In the genomic region with DNA sequence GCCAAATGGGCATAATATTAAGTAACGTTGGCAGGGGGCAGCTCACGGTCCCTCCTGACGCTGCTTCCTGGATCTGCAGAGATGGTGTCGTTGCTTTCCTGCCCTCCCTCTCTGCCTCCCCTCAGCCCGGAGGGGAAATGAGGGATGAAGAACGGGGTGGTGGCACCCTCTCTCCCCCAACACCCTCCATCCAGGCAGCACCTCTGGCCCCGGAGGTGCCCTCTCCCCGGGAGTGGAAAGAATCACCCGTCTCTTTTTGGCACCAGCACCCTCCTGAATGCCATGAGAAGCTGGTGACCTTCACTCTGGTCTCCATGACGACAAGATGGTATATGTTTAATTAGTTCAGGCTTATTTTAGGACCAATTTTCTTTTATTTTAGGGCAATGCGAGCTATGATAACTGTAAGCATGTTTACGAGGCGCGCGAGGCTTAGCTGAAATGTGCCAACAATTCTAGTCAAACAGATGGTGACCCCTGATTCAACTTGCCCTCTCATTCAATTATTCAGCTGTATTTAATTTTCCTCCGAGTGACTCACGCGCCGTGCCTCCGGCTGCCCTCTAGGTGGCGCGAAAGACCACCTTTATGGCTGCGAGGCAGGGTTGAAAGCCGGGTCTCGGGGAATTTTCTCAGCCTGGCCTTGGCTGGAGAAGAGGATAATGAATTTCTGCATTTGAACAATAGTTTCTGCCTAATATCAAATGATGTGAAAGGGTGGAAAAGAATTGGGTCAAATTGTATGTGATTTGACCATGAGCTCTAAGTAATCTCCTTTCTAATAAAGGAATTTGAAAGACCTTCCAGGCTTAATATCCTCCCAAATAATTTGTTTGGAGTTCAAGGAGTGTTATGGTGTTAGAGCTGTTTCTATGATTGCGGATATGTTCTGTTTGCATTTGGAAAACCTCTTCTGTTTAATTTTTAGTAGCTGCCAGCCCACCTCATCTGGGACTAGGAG, we compare ENCODE assay signal across 8 cellular contexts.
DNase-seq lines count a peak whose midpoint lies in the region; ATAC-seq, FAIRE-seq and TF ChIP-seq lines count a peak whose summit lies in the region.

No MANE protein-coding gene starts in this region.

- H3K4me3 ChIP-seq in A673 (ENCODE audit: low read depth, low read length, poor library complexity, severe bottlenecking) (no peak overlapping the region), left lung (no peak overlapping the region)

- no peak for FAIRE-seq in GM12892 (lab: Jason Lieb, UNC)

- H3K9me3 ChIP-seq in A673 (ENCODE audit: low read depth, low read length, poor library complexity, severe bottlenecking) (no peaks in the 10 kb centered on the region), left lung (no peaks in the 10 kb centered on the region)

- H3K27me3 ChIP-seq in A673 (replicated peaks; ENCODE audit: insufficient read depth, low read depth, low read length, poor library complexity) (no peaks in the 10 kb centered on the region), left lung (peaks cover 0 to 75% of the 10 kb centered on the region in 2 donors)

- TF ChIP-seq POLR2A in GM12892 (IDR thresholded peaks at IDR 0.05; ENCODE audit: low read depth, low read length) = no peak

- no peaks in the 10 kb centered on the region for H3K36me3 ChIP-seq in A673 (ENCODE audit: insufficient read depth, low read length, poor library complexity, severe bottlenecking)
- no peaks in the 10 kb centered on the region for H3K36me3 ChIP-seq in left lung

- H3K4me1 ChIP-seq in A673 (ENCODE audit: insufficient read depth, low read length, poor library complexity, severe bottlenecking) = peaks cover 25% of the 10 kb centered on the region
- no peaks in the 10 kb centered on the region for H3K4me1 ChIP-seq in left lung

- DNase-seq in A673 (ENCODE audit: low spot score) = peak; percentile 86
- peak; percentile 57 for DNase-seq in GM12892 (ENCODE audit: insufficient read length)
- peak; percentile 94 for DNase-seq in NCI-H2227 treated with DMSO at 0.1 percent for 48 hours (lab: John Stamatoyannopoulos, UW)
- peak; percentile 30 to 44 for DNase-seq in activated CD4-positive, alpha-beta T cell treated with anti-CD3 and anti-CD28 coated beads for 24 hours (ENCODE audit: low read depth in 2 of 2)
- peak; percentile 81 for DNase-seq in dedifferentiated amniotic fluid mesenchymal stem cell (ENCODE audit: extremely low spot score)
- DNase-seq in left lung = peak; percentile 61 to 81
- DNase-seq in stimulated activated CD4-positive, alpha-beta T cell treated with anti-CD3 and anti-CD28 coated beads, Interleukin-4, amount 100 ng/mL, for 4 hours = peak; percentile 27 to 45

- H3K27ac ChIP-seq in A673 (ENCODE audit: low read depth, low read length, poor library complexity, severe bottlenecking) (no peak overlapping the region), left lung (no peak overlapping the region)

- ATAC-seq in left lung = peak; percentile 94
- ATAC-seq in GM18909 (IDR thresholded peaks at IDR 0.05; ENCODE audit: poor library complexity, unreplicated experiment) = no peak

- POLR2A ChIA-PET in A673 (lab: Charles Lee; ENCODE audit: low non-redundant PET) = interaction anchor here (0.6 to 0.7 kb wide), 2 partner anchors 1493 to 1673 kb away, joined by 3 to 4 read pairs; no protein-coding TSS in a partner anchor

- CTCF ChIA-PET in A673 (lab: Charles Lee) = interaction anchor here (0.6 to 2.6 kb wide), 12 partner anchors 11 to 1541 kb away, joined by 3 to 15 read pairs (median 3); no protein-coding TSS in a partner anchor

- no TSS peak for BruUV-seq in A673 (replicated peaks; lab: Mats Ljungman, UMichigan)

- intact Hi-C loops in A673 (cut with micrococcal nuclease; ENCODE audit: unreplicated experiment) (loop anchor here (10.0 kb wide), 3 partner anchors 462 to 1892 kb away; no protein-coding TSS in a partner anchor), left lung (cut with DNase I) (loop anchor here in 1 of 2 donors (10.0 kb wide), 1 partner anchor 1542 kb away; no protein-coding TSS in a partner anchor)

- TF ChIP-seq CTCF in A673 (conservative IDR thresholded peaks at IDR 0.05; ENCODE audit: low read depth, low read length) = peak; percentile 98
- TF ChIP-seq CTCF in left lung (IDR thresholded peaks at IDR 0.05) = peak; percentile 82 to 89

Comparison
In these comparisons a context has a peak if more than half of its experiments do, and no peak if none do; other contexts are left out.
1. DNase-seq: peak in every context shown above with its lines; median percentile 94 in NCI-H2227 treated with DMSO at 0.1 percent for 48 hours; 86 in A673; 81 in dedifferentiated amniotic fluid mesenchymal stem cell; 71 in left lung; 57 in GM12892; 37 in activated CD4-positive, alpha-beta T cell treated with anti-CD3 and anti-CD28 coated beads for 24 hours; 36 in stimulated activated CD4-positive, alpha-beta T cell treated with anti-CD3 and anti-CD28 coated beads, Interleukin-4, amount 100 ng/mL, for 4 hours.